14 cellular contexts compared by ENCODE assay signal in the genomic region with DNA sequence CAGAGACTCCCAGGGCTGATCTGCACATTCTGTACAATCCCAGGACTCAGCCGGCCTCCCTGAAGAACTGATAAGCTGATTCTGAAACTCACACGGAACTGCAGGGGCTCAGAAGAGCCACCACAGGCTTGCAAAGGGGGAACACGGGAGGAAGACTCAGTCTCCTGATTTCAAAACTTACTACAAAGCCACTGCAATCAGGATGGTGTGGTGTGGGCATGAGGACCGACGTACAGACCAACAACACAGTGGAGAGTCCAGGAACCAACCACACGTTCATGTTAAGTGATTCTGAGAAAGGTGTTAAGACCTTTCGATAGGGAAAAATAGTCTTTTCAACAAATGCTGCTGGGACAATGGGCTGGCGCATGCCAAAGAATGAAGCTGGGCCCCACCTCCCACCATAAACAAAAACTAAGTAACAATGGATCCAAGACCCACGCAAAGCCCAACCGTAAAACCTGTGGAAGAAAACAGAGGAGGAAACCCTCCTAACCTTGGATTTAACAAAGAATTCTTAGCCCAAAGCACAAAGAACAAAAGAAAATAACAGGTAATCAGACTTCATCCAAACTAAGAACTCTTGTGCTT.
DNase-seq lines count a peak whose midpoint lies in the region; ATAC-seq, FAIRE-seq and TF ChIP-seq lines count a peak whose summit lies in the region.
"Had no signal": no experiment of that assay in that cellular context is flagged by ENCODE, and none has a peak within 500 bp of the region (broad histone marks: within the 10 kb centered on the region; RNA-seq: fewer than 3 reads in every experiment).

No MANE protein-coding gene starts in this region.

- no peak overlapping the region for H3K14ac ChIP-seq in IMR-90 (replicated peaks; ENCODE audit: low read depth, low read length)

- H3F3A ChIP-seq in neural progenitor cell (ENCODE audit: low read depth) = peaks cover 11% of the 10 kb centered on the region

- peaks cover 3% of the 10 kb centered on the region; the same call in 1 of the 2 replicates for H3K36me3 ChIP-seq in IMR-90 (ENCODE audit: control insufficient read depth, insufficient read depth, low read length)
- no peaks in the 10 kb centered on the region for H3K36me3 ChIP-seq in neural progenitor cell
- H3K36me3 ChIP-seq: breast epithelium had no signal

- in situ Hi-C loops in IMR-90 (cut with MboI; ENCODE audit: low sequenced_read_pairs) = no loop called here

- dilution Hi-C loops in IMR-90 (cut with HindIII; ENCODE audit: low sequenced_read_pairs, unreplicated experiment) = no loop called here

- H3K9me3 ChIP-seq in IMR-90 (ENCODE audit: control insufficient read depth, insufficient read depth, low read length) = no peaks in the 10 kb centered on the region
- no peaks in the 10 kb centered on the region for H3K9me3 ChIP-seq in neural progenitor cell (ENCODE audit: low read depth)
- H3K9me3 ChIP-seq: breast epithelium had no signal

- peaks cover 3% of the 10 kb centered on the region for H3K36me3 Mint-ChIP-seq in activated naive CD8-positive, alpha-beta T cell
- H3K36me3 Mint-ChIP-seq in activated naive CD8-positive, alpha-beta T cell treated with anti-CD3 and anti-CD28 coated beads for 36 hours = peaks cover 12% of the 10 kb centered on the region
- H3K36me3 Mint-ChIP-seq in neural progenitor cell = peaks cover 5% of the 10 kb centered on the region

- H3K9ac ChIP-seq in IMR-90 (ENCODE audit: low read depth, low read length) (no peak overlapping the region), neural progenitor cell (no peak overlapping the region)

- H3K9me1 ChIP-seq in IMR-90 (ENCODE audit: insufficient read depth, low read length) = 0 out of 2 replicates have a peak, but pooled peaks cover 6% of the 10 kb centered on the region

- no peak overlapping the region for H2BK120ac ChIP-seq in IMR-90 (ENCODE audit: low read depth, low read length)

- peak overlapping the region; percentile 26 for H2AK9ac ChIP-seq in IMR-90 (replicated peaks; ENCODE audit: low read depth, low read length, poor library complexity)

- H3K4me2 ChIP-seq in IMR-90 (ENCODE audit: low read depth, low read length) (no peak overlapping the region), neural progenitor cell (peak overlapping the region; percentile 64)

- H3K27me3 Mint-ChIP-seq in activated naive CD8-positive, alpha-beta T cell = no peaks in the 10 kb centered on the region
- peaks cover 7% of the 10 kb centered on the region for H3K27me3 Mint-ChIP-seq in activated naive CD8-positive, alpha-beta T cell treated with anti-CD3 and anti-CD28 coated beads for 36 hours
- peaks cover 13% of the 10 kb centered on the region for H3K27me3 Mint-ChIP-seq in neural progenitor cell (ENCODE audit: insufficient read depth, low read depth)

- H2AFZ ChIP-seq in IMR-90 (replicated peaks; ENCODE audit: low read length, poor library complexity) (no peak overlapping the region), neural progenitor cell (replicated peaks) (no peak overlapping the region)

- H4K5ac ChIP-seq in IMR-90 (ENCODE audit: low read depth, low read length) = no peak overlapping the region

- no peak overlapping the region for H2BK20ac ChIP-seq in IMR-90 (ENCODE audit: low read depth, low read length)

- H3K56ac ChIP-seq in IMR-90 (ENCODE audit: extremely low read depth, insufficient read depth, low read length) = no peak overlapping the region

- WGBS in IMR-90 (ENCODE audit: extremely low coverage in 2 of 2, insufficient read length in 1 of 2), 2 experiments = 71% methylated on average over 1 of the region's 10 CpGs; no CpG with 5 or more reads in 1 of the 2 experiments

- peak overlapping the region; percentile 4 for H3K4me3 Mint-ChIP-seq in activated naive CD8-positive, alpha-beta T cell
- H3K4me3 Mint-ChIP-seq in activated naive CD8-positive, alpha-beta T cell treated with anti-CD3 and anti-CD28 coated beads for 36 hours = no peak overlapping the region
- H3K4me3 Mint-ChIP-seq in neural progenitor cell = no peak overlapping the region

- H2BK5ac ChIP-seq in IMR-90 (ENCODE audit: low read depth, low read length, poor library complexity, severe bottlenecking) = no peak overlapping the region

- H3K27ac ChIP-seq in IMR-90 (ENCODE audit: insufficient read depth, low read length) (no peak overlapping the region), neural progenitor cell (peak overlapping the region; percentile 79)
- H3K27ac ChIP-seq: breast epithelium, VCaP had no signal

- no peaks in the 10 kb centered on the region for H3K79me2 ChIP-seq in neural progenitor cell (ENCODE audit: low read depth)

- FAIRE-seq in RCC 7860 (lab: Jason Lieb, UNC) = no peak
- FAIRE-seq: D721Med had no signal

- BruUV-seq in IMR-90 (replicated peaks; lab: Mats Ljungman, UMichigan) = no TSS peak

- peaks cover 0 to 5% of the 10 kb centered on the region in 2 experiments; a peak in 1 of 4 replicates for H3K79me1 ChIP-seq in IMR-90 (ENCODE audit: low read depth in 1 of 2, low read length in 2 of 2)

- intact Hi-C loops in IMR-90 (cut with micrococcal nuclease) = no loop called here

- H3K9me3 Mint-ChIP-seq in activated naive CD8-positive, alpha-beta T cell (ENCODE audit: low read depth) = no peaks in the 10 kb centered on the region
- peaks cover 2% of the 10 kb centered on the region for H3K9me3 Mint-ChIP-seq in activated naive CD8-positive, alpha-beta T cell treated with anti-CD3 and anti-CD28 coated beads for 36 hours
- H3K9me3 Mint-ChIP-seq in neural progenitor cell = peaks cover 10% of the 10 kb centered on the region

- ATAC-seq in IMR-90 (ENCODE audit: low read depth) (no peak), HG02798 (IDR thresholded peaks at IDR 0.05; ENCODE audit: poor library complexity, unreplicated experiment) (no peak)
- ATAC-seq: left lobe of liver had no signal

- H4K8ac ChIP-seq in IMR-90 (ENCODE audit: low read depth in 2 of 2, low read length in 2 of 2) = no peak overlapping the region

- no peaks in the 10 kb centered on the region; the same call in 1 of the 2 replicates for H4K20me1 ChIP-seq in IMR-90 (ENCODE audit: insufficient read depth, low read length)
- H4K20me1 ChIP-seq in neural progenitor cell (ENCODE audit: low read depth) = peaks cover 5% of the 10 kb centered on the region

- no peak overlapping the region for H3K18ac ChIP-seq in IMR-90 (ENCODE audit: low read depth, low read length)

- H3K23ac ChIP-seq in IMR-90 (ENCODE audit: low read depth, low read length) = no peak overlapping the region

- no peak overlapping the region for H2AK5ac ChIP-seq in IMR-90 (ENCODE audit: low read depth, low read length)

- no peak for TF ChIP-seq RAD21 in IMR-90 (IDR thresholded peaks at IDR 0.05; ENCODE audit: low read length)

- peaks cover 59% of the 10 kb centered on the region for H3K4me1 Mint-ChIP-seq in activated naive CD8-positive, alpha-beta T cell (ENCODE audit: low read depth)
- peaks cover 55% of the 10 kb centered on the region for H3K4me1 Mint-ChIP-seq in activated naive CD8-positive, alpha-beta T cell treated with anti-CD3 and anti-CD28 coated beads for 36 hours
- H3K4me1 Mint-ChIP-seq in neural progenitor cell = peaks cover 29% of the 10 kb centered on the region

- no peak overlapping the region for H2BK15ac ChIP-seq in IMR-90 (ENCODE audit: low read depth, low read length)

- H3K4me3 ChIP-seq in IMR-90 (ENCODE audit: insufficient read depth, low read depth, low read length) (no peak overlapping the region), neural progenitor cell (no peak overlapping the region)
- H3K4me3 ChIP-seq: breast epithelium had no signal

- CTCF ChIA-PET in IMR-90 (lab: Yijun Ruan, JAX) = no interaction called here
- CTCF ChIA-PET in GM10248 (lab: Yijun Ruan, JAX) = interaction anchor here (1.9 kb wide), 1 partner anchor 12 kb away, joined by 4 read pairs; no protein-coding TSS in a partner anchor

- H3K4me1 ChIP-seq in IMR-90 (ENCODE audit: control insufficient read depth, insufficient read depth, low read length) (peaks cover 4% of the 10 kb centered on the region), neural progenitor cell (peaks cover 22% of the 10 kb centered on the region)
- H3K4me1 ChIP-seq: breast epithelium had no signal

- TF ChIP-seq CTCF in IMR-90 (conservative IDR thresholded peaks at IDR 0.05; ENCODE audit: low read depth, low read length) (no peak), neural progenitor cell (IDR thresholded peaks at IDR 0.05) (no peak), GM10248 (IDR thresholded peaks at IDR 0.05; ENCODE audit: control extremely low read depth, extremely low read depth, low read depth, missing control alignments) (no peak)

- H3K27me3 ChIP-seq in IMR-90 (ENCODE audit: control insufficient read depth, insufficient read depth, low read length) (no peaks in the 10 kb centered on the region), neural progenitor cell (no peaks in the 10 kb centered on the region)
- H3K27me3 ChIP-seq: breast epithelium had no signal

- no peak overlapping the region for H4K91ac ChIP-seq in IMR-90 (ENCODE audit: insufficient read depth, low read depth, low read length)

- TF ChIP-seq POLR2A in IMR-90 (IDR thresholded peaks at IDR 0.05; ENCODE audit: low read depth, low read length) = no peak

- POLR2A ChIA-PET in IMR-90 (lab: Charles Lee; ENCODE audit: unreplicated experiment) = no interaction called here
- POLR2A ChIA-PET in GM10248 (lab: Yijun Ruan, JAX) = no interaction called here

- DNase-seq in activated naive CD8-positive, alpha-beta T cell treated with anti-CD3 and anti-CD28 coated beads for 36 hours = no peak
- DNase-seq in IMR-90 (no peak), dermis blood vessel endothelial cell (peak; percentile 29), neural progenitor cell (ENCODE audit: low spot score) (peak; percentile 63), RCC 7860 (ENCODE audit: low spot score) (no peak), GM10248 (ENCODE audit: extremely low spot score) (no peak)
- DNase-seq: effector CD4-positive, alpha-beta T cell; NCI-H1694 treated with DMSO at 0.1 percent for 48 hours had no signal

- H3K4ac ChIP-seq in IMR-90 (ENCODE audit: low read depth, low read length) = no peak overlapping the region

- H3K27ac Mint-ChIP-seq in activated naive CD8-positive, alpha-beta T cell = no peak overlapping the region
- H3K27ac Mint-ChIP-seq in activated naive CD8-positive, alpha-beta T cell treated with anti-CD3 and anti-CD28 coated beads for 36 hours = no peak overlapping the region
- H3K27ac Mint-ChIP-seq in neural progenitor cell = peak overlapping the region; percentile 37

TF ChIP-seq in IMR-90, 13 proteins besides CTCF, POLR2A, EP300 and RAD21 (continues in another document):
- TF ChIP-seq BHLHE40 (IDR thresholded peaks at IDR 0.05; ENCODE audit: low read depth, low read length) (no peak), MAFK (IDR thresholded peaks at IDR 0.05; ENCODE audit: low read depth, low read length) (no peak), SMC3 (IDR thresholded peaks at IDR 0.05; ENCODE audit: low read depth, low read length) (no peak), MAZ (IDR thresholded peaks at IDR 0.05; ENCODE audit: borderline replicate concordance, low read depth, low read length) (no peak), RFX5 (IDR thresholded peaks at IDR 0.05; ENCODE audit: low read depth, low read length) (no peak), NFE2L2 (IDR thresholded peaks at IDR 0.05; ENCODE audit: low read depth, low read length) (no peak), MXI1 (IDR thresholded peaks at IDR 0.05; ENCODE audit: borderline replicate concordance, low read depth, low read length) (no peak), CHD1 (IDR thresholded peaks at IDR 0.05; ENCODE audit: low read depth, low read length) (no peak), RCOR1 (IDR thresholded peaks at IDR 0.05; ENCODE audit: insufficient replicate concordance, low read length) (no peak)

Comparison
In these comparisons a context has a peak if more than half of its experiments do, and no peak if none do; other contexts are left out.
1. DNase-seq: peak in dermis blood vessel endothelial cell (single experiment) and neural progenitor cell (single experiment); none in activated naive CD8-positive, alpha-beta T cell treated with anti-CD3 and anti-CD28 coated beads for 36 hours (single experiment), IMR-90 (single experiment), RCC 7860 (single experiment) and GM10248 (single experiment).